Comparison of ENCODE assay signal across 1 cellular context in genomic region chr3:170225166-170225565, GRCh38.
TF ChIP-seq lines count a peak whose summit lies in the region.

No MANE protein-coding gene starts in this region.

TF ChIP-seq in HepG2, 621 proteins besides CTCF, POLR2A, EP300 and RAD21:
- TF ChIP-seq TAF15 (IDR thresholded peaks at IDR 0.05; ENCODE audit: low read depth, low read length, poor library complexity, severe bottlenecking) (no peak), ZNF124 (CRISPR knock-in tag; IDR thresholded peaks at IDR 0.05) (no peak), THRA (CRISPR knock-in tag; IDR thresholded peaks at IDR 0.05; ENCODE audit: borderline replicate concordance) (no peak), KLF9 (CRISPR knock-in tag; IDR thresholded peaks at IDR 0.05; ENCODE audit: low read depth) (no peak), NONO (IDR thresholded peaks at IDR 0.05) (no peak), NONO (CRISPR knock-in tag; conservative IDR thresholded peaks at IDR 0.05) (no peak), ZNF891 (CRISPR knock-in tag; IDR thresholded peaks at IDR 0.05) (no peak)
- TF ChIP-seq, protein P1, sequence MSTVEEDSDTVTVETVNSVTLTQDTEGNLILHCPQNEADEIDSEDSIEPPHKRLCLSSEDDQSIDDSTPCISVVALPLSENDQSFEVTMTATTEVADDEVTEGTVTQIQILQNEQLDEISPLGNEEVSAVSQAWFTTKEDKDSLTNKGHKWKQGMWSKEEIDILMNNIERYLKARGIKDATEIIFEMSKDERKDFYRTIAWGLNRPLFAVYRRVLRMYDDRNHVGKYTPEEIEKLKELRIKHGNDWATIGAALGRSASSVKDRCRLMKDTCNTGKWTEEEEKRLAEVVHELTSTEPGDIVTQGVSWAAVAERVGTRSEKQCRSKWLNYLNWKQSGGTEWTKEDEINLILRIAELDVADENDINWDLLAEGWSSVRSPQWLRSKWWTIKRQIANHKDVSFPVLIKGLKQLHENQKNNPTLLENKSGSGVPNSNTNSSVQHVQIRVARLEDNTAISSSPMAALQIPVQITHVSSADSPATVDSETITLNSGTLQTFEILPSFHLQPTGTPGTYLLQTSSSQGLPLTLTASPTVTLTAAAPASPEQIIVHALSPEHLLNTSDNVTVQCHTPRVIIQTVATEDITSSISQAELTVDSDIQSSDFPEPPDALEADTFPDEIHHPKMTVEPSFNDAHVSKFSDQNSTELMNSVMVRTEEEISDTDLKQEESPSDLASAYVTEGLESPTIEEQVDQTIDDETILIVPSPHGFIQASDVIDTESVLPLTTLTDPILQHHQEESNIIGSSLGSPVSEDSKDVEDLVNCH (CRISPR knock-in tag; IDR thresholded peaks at IDR 0.05) = no peak
